ENCODE assay signal across 8 cellular contexts in genomic region chr1:10429868-10430215, GRCh38. TPM values are rescaled to one million over a fixed set of nuclear protein-coding genes. Genes with fewer than 3 reads are reported as not detected.
DNase-seq lines count a peak whose midpoint lies in the region; ATAC-seq and TF ChIP-seq lines count a peak whose summit lies in the region.

No MANE protein-coding gene starts in this region.

- peak overlapping the region; percentile 2 to 74 for H3K27ac ChIP-seq in left lung

- H3K27me3 ChIP-seq in left lung: no peaks in the 10 kb centered on the region

- H3K27me3 Mint-ChIP-seq in activated naive CD8-positive, alpha-beta T cell treated with anti-CD3 and anti-CD28 coated beads, Interleukin-2, amount 50 U/mL, for 24 hours: no peaks in the 10 kb centered on the region

- ATAC-seq in HG03039 (IDR thresholded peaks at IDR 0.05; ENCODE audit: unreplicated experiment) (peak; percentile 10), left lung (peak; percentile 2), HG03469 (IDR thresholded peaks at IDR 0.05; ENCODE audit: unreplicated experiment) (no peak)
- ATAC-seq in activated naive CD8-positive, alpha-beta T cell treated with anti-CD3 and anti-CD28 coated beads, Interleukin-2, amount 50 U/mL, for 24 hours: no peak

- peak overlapping the region; percentile 85 to 87 for H3K4me3 ChIP-seq in left lung

- H3K9me3 ChIP-seq in left lung: no peaks in the 10 kb centered on the region

- peak overlapping the region; percentile 91 for H3K27ac Mint-ChIP-seq in activated naive CD8-positive, alpha-beta T cell treated with anti-CD3 and anti-CD28 coated beads, Interleukin-2, amount 50 U/mL, for 24 hours

- no peaks in the 10 kb centered on the region for H3K36me3 ChIP-seq in left lung

- in situ Hi-C loops in GM13976 (cut with MboI; ENCODE audit: low sequenced_read_pairs, unreplicated experiment): loop anchor here (10.0 kb wide), 1 partner anchor 55 kb away; no protein-coding TSS in a partner anchor

- H3K9me3 Mint-ChIP-seq in activated naive CD8-positive, alpha-beta T cell treated with anti-CD3 and anti-CD28 coated beads, Interleukin-2, amount 50 U/mL, for 24 hours: no peaks in the 10 kb centered on the region

- no peak for TF ChIP-seq CTCF in GM13976 (IDR thresholded peaks at IDR 0.05; ENCODE audit: borderline replicate concordance, control extremely low read depth, extremely low read depth, insufficient read depth, missing control alignments)
- no peak for TF ChIP-seq CTCF in left lung (IDR thresholded peaks at IDR 0.05)

- DNase-seq in GM13976 (ENCODE audit: low spot score) (peak; percentile 40), left lung (no peak), superior temporal gyrus (ENCODE audit: extremely low spot score) (peak; percentile 55), DMS79 (lab: John Stamatoyannopoulos, UW) (no peak), NCI-H1436 treated with DMSO at 0.1 percent for 48 hours (lab: John Stamatoyannopoulos, UW) (no peak)
- no peak for DNase-seq in activated naive CD8-positive, alpha-beta T cell treated with anti-CD3 and anti-CD28 coated beads, Interleukin-2, amount 50 U/mL, for 24 hours

- H3K36me3 Mint-ChIP-seq in activated naive CD8-positive, alpha-beta T cell treated with anti-CD3 and anti-CD28 coated beads, Interleukin-2, amount 50 U/mL, for 24 hours (ENCODE audit: low read depth): no peaks in the 10 kb centered on the region

- peaks cover 7 to 26% of the 10 kb centered on the region in 2 donors for H3K4me1 ChIP-seq in left lung

- peak overlapping the region; percentile 87 for H3K4me3 Mint-ChIP-seq in activated naive CD8-positive, alpha-beta T cell treated with anti-CD3 and anti-CD28 coated beads, Interleukin-2, amount 50 U/mL, for 24 hours

- intact Hi-C loops in left lung (cut with DNase I): loop anchor here in 1 of 2 donors (10.0 kb wide), 1 partner anchor 65 kb away; no protein-coding TSS in a partner anchor

- H3K4me1 Mint-ChIP-seq in activated naive CD8-positive, alpha-beta T cell treated with anti-CD3 and anti-CD28 coated beads, Interleukin-2, amount 50 U/mL, for 24 hours: peaks cover 27% of the 10 kb centered on the region

RNA-seq across cellular contexts. Expression of gene CENPS, which starts 0.4 kb away (rescaled TPM):
- 10 to 100 TPM; 13.5 to 17.6 TPM for total RNA-seq in left lung

RNA-seq across cellular contexts. Expression of gene CORT, which starts 20.0 kb away (rescaled TPM):
- under 1 TPM; 0.37 to 0.44 TPM for total RNA-seq in left lung

RNA-seq across cellular contexts. Expression of gene PGD, which starts 31.0 kb away (rescaled TPM):
- total RNA-seq in left lung: 100 to 1,000 TPM; 130 to 277 TPM

RNA-seq across cellular contexts. Expression of gene DFFA, which starts 42.5 kb away (rescaled TPM):
- total RNA-seq in left lung: 10 to 100 TPM; 37.6 to 38.5 TPM

RNA-seq across cellular contexts. Expression of gene PEX14, which starts 44.9 kb away (rescaled TPM):
- total RNA-seq in left lung: 10 to 100 TPM; 18.9 to 20.8 TPM

Comparison
In these comparisons a context has a peak if more than half of its experiments do, and no peak if none do; other contexts are left out.
1. DNase-seq: peak in GM13976 (single experiment) and superior temporal gyrus (single experiment); none in activated naive CD8-positive, alpha-beta T cell treated with anti-CD3 and anti-CD28 coated beads, Interleukin-2, amount 50 U/mL, for 24 hours (single experiment), left lung (0 of 2), DMS79 (single experiment) and NCI-H1436 treated with DMSO at 0.1 percent for 48 hours (single experiment).
2. ATAC-seq: peak in HG03039 (single experiment) and left lung (single experiment); none in activated naive CD8-positive, alpha-beta T cell treated with anti-CD3 and anti-CD28 coated beads, Interleukin-2, amount 50 U/mL, for 24 hours (single experiment) and HG03469 (single experiment).